In genomic region chr10:95428702-95429101, GRCh38 we compare ENCODE assay signal across 26 cellular contexts.
DNase-seq lines count a peak whose midpoint lies in the region; ATAC-seq and TF ChIP-seq lines count a peak whose summit lies in the region.
"Had no signal": no experiment of that assay in that cellular context is flagged by ENCODE, and none has a peak within 500 bp of the region (broad histone marks: within the 10 kb centered on the region; RNA-seq: fewer than 3 reads in every experiment).

No MANE protein-coding gene starts in this region.

- POLR2A ChIA-PET in activated CD4-positive, alpha-beta T cell treated with anti-CD3 and anti-CD28 coated beads, Interleukin-2, amount 10 ng/mL, durations not matched to agents 7 days and 5 days (lab: Charles Lee), result no interaction called here

- no peaks in the 10 kb centered on the region for H3K9me3 Mint-ChIP-seq in type B pancreatic cell
- no peaks in the 10 kb centered on the region for H3K9me3 Mint-ChIP-seq in activated CD4-positive, alpha-beta T cell treated with anti-CD3 and anti-CD28 coated beads, Interleukin-2, amount 10 ng/mL, durations not matched to agents 7 days and 5 days
- H3K9me3 Mint-ChIP-seq: activated CD4-positive, alpha-beta memory T cell treated with anti-CD3 and anti-CD28 coated beads for 36 hours; activated naive CD4-positive, alpha-beta T cell treated with anti-CD3 and anti-CD28 coated beads, Interleukin-2, amount 50 U/mL, for 72 hours; activated T-helper 2 cell treated with anti-CD3 and anti-CD28 coated beads, Interferon-gamma antibody, Interleukin-2, Interleukin-4, amounts not matched to agents 10 μg/mL and 5 μg/mL and 100 μg/mL, durations not matched to agents 14 hours and 24 hours and 36 hours; CD4-positive, alpha-beta T cell; HFFc6; neural progenitor cell; stimulated activated naive CD8-positive, alpha-beta T cell treated with anti-CD3 and anti-CD28 coated beads, Interleukin-15, amount 100 ng/mL, for 72 hours; T-cell had no signal

- peaks cover 4 to 91% (median 75%) of the 10 kb centered on the region in 12 donors for H3K4me1 ChIP-seq in heart left ventricle
- H3K4me1 ChIP-seq in gastrocnemius medialis, result peaks cover 23 to 45% of the 10 kb centered on the region in 2 donors
- H3K4me1 ChIP-seq in psoas muscle, result peaks cover 36% of the 10 kb centered on the region

- CTCF ChIA-PET in activated CD4-positive, alpha-beta T cell treated with anti-CD3 and anti-CD28 coated beads, Interleukin-2, amount 10 ng/mL, durations not matched to agents 7 days and 5 days (lab: Charles Lee), result interaction anchor here (0.9 to 2.4 kb wide), 3 partner anchors 12 to 54 kb away, joined by 3 to 10 read pairs (median 3); no protein-coding TSS in a partner anchor

- intact Hi-C loops in Right ventricle myocardium inferior (cut with DNase I) (no loop called here), cardiac septum (cut with DNase I) (no loop called here), heart left ventricle (cut with DNase I) (loop anchor here in 5 of 10 donors (5.0 to 10.0 kb wide), 5 partner anchors 46 to 136 kb away; partner anchors contain the start of gene SORBS1 (in 1 of the 5)), gastrocnemius medialis (cut with DNase I; ENCODE audit: low total_unique reads) (no loop called here), psoas muscle (cut with DNase I) (loop anchor here in 1 of 2 donors (5.0 kb wide), 1 partner anchor 51 kb away; no protein-coding TSS in a partner anchor)

- H3K9me3 ChIP-seq in heart left ventricle, result no peaks in the 10 kb centered on the region
- no peaks in the 10 kb centered on the region for H3K9me3 ChIP-seq in gastrocnemius medialis
- no peaks in the 10 kb centered on the region for H3K9me3 ChIP-seq in psoas muscle
- H3K9me3 ChIP-seq: upper lobe of left lung had no signal

- TF ChIP-seq CTCF in heart left ventricle (IDR thresholded peaks at IDR 0.05) (no peak), gastrocnemius medialis (IDR thresholded peaks at IDR 0.05 in 4 of 5, conservative IDR thresholded peaks at IDR 0.05 in 1 of 5) (no peak), type B pancreatic cell (conservative IDR thresholded peaks at IDR 0.05) (no peak), psoas muscle (IDR thresholded peaks at IDR 0.05) (no peak)

- H3K4me3 ChIP-seq in heart left ventricle (no peak overlapping the region), gastrocnemius medialis (no peak overlapping the region), psoas muscle (no peak overlapping the region)
- H3K4me3 ChIP-seq: neural progenitor cell, upper lobe of left lung had no signal

- no peaks in the 10 kb centered on the region for H3K27me3 Mint-ChIP-seq in type B pancreatic cell
- H3K27me3 Mint-ChIP-seq in activated CD4-positive, alpha-beta T cell treated with anti-CD3 and anti-CD28 coated beads, Interleukin-2, amount 10 ng/mL, durations not matched to agents 7 days and 5 days, result peaks cover 4% of the 10 kb centered on the region
- H3K27me3 Mint-ChIP-seq: activated CD4-positive, alpha-beta memory T cell treated with anti-CD3 and anti-CD28 coated beads for 36 hours; CD4-positive, alpha-beta T cell; stimulated activated naive CD8-positive, alpha-beta T cell treated with anti-CD3 and anti-CD28 coated beads, Interleukin-15, amount 100 ng/mL, for 72 hours; T-cell had no signal

- H3K36me3 ChIP-seq in heart left ventricle, result peaks cover 0 to 55% (median 6%) of the 10 kb centered on the region in 9 donors
- H3K36me3 ChIP-seq in gastrocnemius medialis, result peaks cover 0 to 34% of the 10 kb centered on the region in 2 donors
- H3K36me3 ChIP-seq in psoas muscle (ENCODE audit: insufficient read depth in 1 of 2, low read depth in 1 of 2), result peaks cover 4 to 41% of the 10 kb centered on the region in 2 donors
- H3K36me3 ChIP-seq: neural progenitor cell had no signal

- TF ChIP-seq POLR2A in heart left ventricle (IDR thresholded peaks at IDR 0.05) (no peak), gastrocnemius medialis (IDR thresholded peaks at IDR 0.05) (no peak)

- no peak overlapping the region for H3K27ac Mint-ChIP-seq in type B pancreatic cell
- H3K27ac Mint-ChIP-seq in activated CD4-positive, alpha-beta T cell treated with anti-CD3 and anti-CD28 coated beads, Interleukin-2, amount 10 ng/mL, durations not matched to agents 7 days and 5 days, result no peak overlapping the region
- H3K27ac Mint-ChIP-seq: activated CD4-positive, alpha-beta memory T cell treated with anti-CD3 and anti-CD28 coated beads for 36 hours; activated naive CD4-positive, alpha-beta T cell treated with anti-CD3 and anti-CD28 coated beads, Interleukin-2, amount 50 U/mL, for 72 hours; activated T-helper 2 cell treated with anti-CD3 and anti-CD28 coated beads, Interferon-gamma antibody, Interleukin-2, Interleukin-4, amounts not matched to agents 10 μg/mL and 5 μg/mL and 100 μg/mL, durations not matched to agents 14 hours and 24 hours and 36 hours; CD4-positive, alpha-beta T cell; HFFc6; neural progenitor cell; stimulated activated naive CD8-positive, alpha-beta T cell treated with anti-CD3 and anti-CD28 coated beads, Interleukin-15, amount 100 ng/mL, for 72 hours; T-cell had no signal

- in situ Hi-C loops in gastrocnemius medialis (cut with MboI; ENCODE audit: low sequenced_read_pairs in 4 of 4), result loop anchor here in 2 of 4 donors (5.0 to 10.0 kb wide), 2 partner anchors 54 to 174 kb away; no protein-coding TSS in a partner anchor

- ATAC-seq in Right ventricle myocardium inferior (peak; percentile 65), heart left ventricle (peak; percentile 41 to 70 (median 65)), gastrocnemius medialis (no peak), psoas muscle (no peak)
- no peak for ATAC-seq in stimulated activated naive CD8-positive, alpha-beta T cell treated with anti-CD3 and anti-CD28 coated beads, Interleukin-15, Interleukin-2, amounts not matched to agents 100 U/mL and 50 U/mL, for 24 hours
- ATAC-seq: activated naive CD4-positive, alpha-beta T cell treated with anti-CD3 and anti-CD28 coated beads, Interleukin-2, amount 50 U/mL, for 72 hours; stimulated activated naive CD8-positive, alpha-beta T cell treated with anti-CD3 and anti-CD28 coated beads, Interleukin-15, amount 100 ng/mL, for 72 hours; T-cell had no signal

- H3K27me3 ChIP-seq in heart left ventricle (no peaks in the 10 kb centered on the region), gastrocnemius medialis (no peaks in the 10 kb centered on the region), psoas muscle (ENCODE audit: insufficient read depth in 3 of 3, low read length in 2 of 3) (no peaks in the 10 kb centered on the region)
- H3K27me3 ChIP-seq: neural progenitor cell, upper lobe of left lung had no signal

- DNase-seq in Right ventricle myocardium inferior (ENCODE audit: missing footprints) (no peak), cardiac septum (ENCODE audit: low spot score) (no peak), heart left ventricle (peak in 4 of 5 donors; percentile 53 to 68 (median 60)), gastrocnemius medialis (no peak), type B pancreatic cell (ENCODE audit: extremely low spot score, unreplicated experiment) (no peak), psoas muscle (no peak)
- no peak for DNase-seq in activated CD4-positive, alpha-beta T cell treated with anti-CD3 and anti-CD28 coated beads, Interleukin-2, amount 10 ng/mL, durations not matched to agents 7 days and 5 days
- no peak for DNase-seq in stimulated activated naive CD8-positive, alpha-beta T cell treated with anti-CD3 and anti-CD28 coated beads, Interleukin-15, Interleukin-2, amounts not matched to agents 100 U/mL and 50 U/mL, for 24 hours
- DNase-seq: activated CD4-positive, alpha-beta memory T cell treated with anti-CD3 and anti-CD28 coated beads for 36 hours; activated CD8-positive, alpha-beta memory T cell treated with anti-CD3 and anti-CD28 coated beads, Interleukin-2, amount 50 U/mL, for 4 hours; CD4-positive, alpha-beta T cell; central memory CD4-positive, alpha-beta T cell; HFFc6; kidney glomerular epithelial cell; mammary epithelial cell; NCI-H146; NCI-H446; NCI-H82; stimulated activated naive CD8-positive, alpha-beta T cell treated with anti-CD3 and anti-CD28 coated beads, Interleukin-15, amount 100 ng/mL, for 72 hours; T-cell; upper lobe of left lung had no signal

- peaks cover 25% of the 10 kb centered on the region for H3K4me1 Mint-ChIP-seq in type B pancreatic cell (ENCODE audit: unreplicated experiment)
- no peaks in the 10 kb centered on the region for H3K4me1 Mint-ChIP-seq in activated CD4-positive, alpha-beta T cell treated with anti-CD3 and anti-CD28 coated beads, Interleukin-2, amount 10 ng/mL, durations not matched to agents 7 days and 5 days
- H3K4me1 Mint-ChIP-seq: stimulated activated naive CD8-positive, alpha-beta T cell treated with anti-CD3 and anti-CD28 coated beads, Interleukin-15, amount 100 ng/mL, for 72 hours; T-cell had no signal

- H3K27ac ChIP-seq in heart left ventricle, result peak overlapping the region; percentile 33 to 91 (median 76)
- peak overlapping the region; percentile 35 to 54 (median 46) for H3K27ac ChIP-seq in gastrocnemius medialis
- H3K27ac ChIP-seq in psoas muscle, result no peak overlapping the region
- H3K27ac ChIP-seq: 22Rv1, HL-60, neural progenitor cell had no signal

- H3K36me3 Mint-ChIP-seq in type B pancreatic cell, result peaks cover 6% of the 10 kb centered on the region
- no peaks in the 10 kb centered on the region for H3K36me3 Mint-ChIP-seq in activated CD4-positive, alpha-beta T cell treated with anti-CD3 and anti-CD28 coated beads, Interleukin-2, amount 10 ng/mL, durations not matched to agents 7 days and 5 days (ENCODE audit: low read depth)
- H3K36me3 Mint-ChIP-seq: activated CD4-positive, alpha-beta memory T cell treated with anti-CD3 and anti-CD28 coated beads for 36 hours; activated naive CD4-positive, alpha-beta T cell treated with anti-CD3 and anti-CD28 coated beads, Interleukin-2, amount 50 U/mL, for 72 hours; T-cell had no signal

- 31 to 46% (median 43%) methylated on average over 2 of the region's 2 CpGs for WGBS in heart left ventricle, 4 donors
- 22 to 51% (median 34%) methylated on average over 2 of the region's 2 CpGs for WGBS in psoas muscle, 3 donors

- no peak overlapping the region for H3K4me3 Mint-ChIP-seq in type B pancreatic cell
- no peak overlapping the region for H3K4me3 Mint-ChIP-seq in activated CD4-positive, alpha-beta T cell treated with anti-CD3 and anti-CD28 coated beads, Interleukin-2, amount 10 ng/mL, durations not matched to agents 7 days and 5 days
- H3K4me3 Mint-ChIP-seq: activated CD4-positive, alpha-beta memory T cell treated with anti-CD3 and anti-CD28 coated beads for 36 hours; CD4-positive, alpha-beta T cell; HFFc6; neural progenitor cell; stimulated activated naive CD8-positive, alpha-beta T cell treated with anti-CD3 and anti-CD28 coated beads, Interleukin-15, amount 100 ng/mL, for 72 hours; T-cell had no signal

Comparison
In these comparisons a context has a peak if more than half of its experiments do, and no peak if none do; other contexts are left out.
1. DNase-seq: peak in heart left ventricle (4 of 5); none in Right ventricle myocardium inferior (single experiment), cardiac septum (single experiment), gastrocnemius medialis (0 of 2), type B pancreatic cell (single experiment), activated CD4-positive, alpha-beta T cell treated with anti-CD3 and anti-CD28 coated beads, Interleukin-2, amount 10 ng/mL, durations not matched to agents 7 days and 5 days (single experiment), psoas muscle (0 of 2) and stimulated activated naive CD8-positive, alpha-beta T cell treated with anti-CD3 and anti-CD28 coated beads, Interleukin-15, Interleukin-2, amounts not matched to agents 100 U/mL and 50 U/mL, for 24 hours (single experiment).
2. ATAC-seq: peak in Right ventricle myocardium inferior (single experiment) and heart left ventricle (4 of 4); none in gastrocnemius medialis (0 of 2), psoas muscle (0 of 4) and stimulated activated naive CD8-positive, alpha-beta T cell treated with anti-CD3 and anti-CD28 coated beads, Interleukin-15, Interleukin-2, amounts not matched to agents 100 U/mL and 50 U/mL, for 24 hours (single experiment).